ENCODE assay signal across 8 cellular contexts in the genomic region with DNA sequence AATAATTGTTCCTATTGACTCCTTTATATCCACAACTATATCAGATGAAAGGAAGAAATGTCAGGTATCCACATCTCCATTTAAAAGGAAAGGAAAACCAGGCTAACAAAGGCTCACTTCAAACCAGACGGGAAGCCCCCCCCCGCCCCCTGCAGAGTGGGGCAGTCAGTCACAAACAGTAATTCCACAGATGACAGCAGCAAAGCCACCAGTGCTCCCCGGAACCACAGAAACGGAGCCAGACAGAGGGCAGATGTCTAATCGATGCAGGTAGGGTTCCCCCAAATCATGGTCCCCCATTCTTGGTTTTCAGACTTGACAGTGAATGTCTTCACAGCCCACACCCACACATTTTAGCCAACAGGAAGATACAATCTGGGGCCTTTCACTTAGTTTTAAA.
DNase-seq lines count a peak whose midpoint lies in the region; ATAC-seq and TF ChIP-seq lines count a peak whose summit lies in the region.

No MANE protein-coding gene starts in this region.

- peak; percentile 72 for DNase-seq in T-helper 22 cell (ENCODE audit: low read depth)
- DNase-seq in effector CD4-positive, alpha-beta T cell: peak; percentile 61
- DNase-seq in stimulated activated CD4-positive, alpha-beta T cell treated with anti-CD3 and anti-CD28 coated beads, Interleukin-2, amount 100 ng/mL, for 24 hours: peak; percentile 62 to 67
- DNase-seq in NOMO-1 treated with dmso at 0.1 percent for 144 hours (lab: John Stamatoyannopoulos, UW; ENCODE audit: unreplicated experiment): no peak
- DNase-seq in erythroblast (lab: John Stamatoyannopoulos, UW): no peak
- DNase-seq in activated CD4-positive, CD25-positive, alpha-beta regulatory T cell (lab: John Stamatoyannopoulos, UW): no peak

- ATAC-seq in GM18870 (IDR thresholded peaks at IDR 0.05; ENCODE audit: unreplicated experiment) (peak; percentile 35), HG02852 (IDR thresholded peaks at IDR 0.05; ENCODE audit: unreplicated experiment) (peak; percentile 36)

- TF ChIP-seq POLR2A in erythroblast (IDR thresholded peaks at IDR 0.05; ENCODE audit: low read length): no peak

Comparison
In these comparisons a context has a peak if more than half of its experiments do, and no peak if none do; other contexts are left out.
1. DNase-seq: peak in T-helper 22 cell (single experiment), effector CD4-positive, alpha-beta T cell (single experiment) and stimulated activated CD4-positive, alpha-beta T cell treated with anti-CD3 and anti-CD28 coated beads, Interleukin-2, amount 100 ng/mL, for 24 hours (2 of 2); none in NOMO-1 treated with dmso at 0.1 percent for 144 hours (single experiment), erythroblast (0 of 2) and activated CD4-positive, CD25-positive, alpha-beta regulatory T cell (0 of 4).